29 cellular contexts compared by ENCODE assay signal in genomic region chr11:66492161-66492865, GRCh38. TPM values are rescaled to one million over a fixed set of nuclear protein-coding genes. Genes with fewer than 3 reads are reported as not detected.
DNase-seq lines count a peak whose midpoint lies in the region; FAIRE-seq and TF ChIP-seq lines count a peak whose summit lies in the region.
"Had no signal": no experiment of that assay in that cellular context is flagged by ENCODE, and none has a peak within 500 bp of the region (broad histone marks: within the 10 kb centered on the region; RNA-seq: fewer than 3 reads in every experiment).

No MANE protein-coding gene starts in this region.

- no peaks in the 10 kb centered on the region for H3K27me3 ChIP-seq in astrocyte (ENCODE audit: insufficient read depth, low read length)
- no peaks in the 10 kb centered on the region for H3K27me3 ChIP-seq in neural progenitor cell
- H3K27me3 ChIP-seq in prostate gland (replicated peaks; ENCODE audit: insufficient read depth) = no peaks in the 10 kb centered on the region
- H3K27me3 ChIP-seq: dorsolateral prefrontal cortex, gastroesophageal sphincter, MG63, ovary had no signal

- intact Hi-C loops in prostate gland (cut with DNase I) = no loop called here

- peak; percentile 26 for DNase-seq in DMS79 (lab: John Stamatoyannopoulos, UW)
- peak; percentile 46 for DNase-seq in Jurkat, Clone E6-1 (ENCODE audit: low read depth, low spot score)
- peak; percentile 53 for DNase-seq in astrocyte (ENCODE audit: low read depth)
- no peak for DNase-seq in neural progenitor cell (ENCODE audit: low spot score)
- DNase-seq in activated CD4-positive, alpha-beta T cell treated with anti-CD3 and anti-CD28 coated beads for 4 hours = no peak
- DNase-seq in prostate gland (ENCODE audit: low spot score) = no peak
- no peak for DNase-seq in Ammon's horn (ENCODE audit: low spot score)
- DNase-seq: activated B cell treated with CpG ODN at 0.5 μM for 24 hours; activated CD4-positive, alpha-beta T cell treated with anti-CD3 and anti-CD28 coated beads, Interleukin-2, amount 50 U/mL, for 1 hour; activated T-cell treated with anti-CD3 and anti-CD28 coated beads, Interleukin-2, amount 50 U/mL, for 24 hours; dorsolateral prefrontal cortex; KG1; left cardiac atrium; mammary epithelial cell; MG63; NCI-H1436; NCI-H2081 treated with DMSO at 0.1 percent for 48 hours; NCI-H446; ovary; RPMI8226; substantia nigra had no signal

- H3K27ac Mint-ChIP-seq in astrocyte (ENCODE audit: unreplicated experiment) = no peak overlapping the region
- H3K27ac Mint-ChIP-seq in neural progenitor cell = peak overlapping the region; percentile 28
- H3K27ac Mint-ChIP-seq: activated B cell treated with CpG ODN at 0.5 μM for 24 hours; activated T-cell treated with anti-CD3 and anti-CD28 coated beads, Interleukin-2, amount 50 U/mL, for 24 hours; brain; natural killer cell treated with Interleukin-12 subunit alpha and Interleukin-12 subunit beta and Interleukin-15 and Interleukin-18, amount 100 ng/mL, for 72 hours; stimulated activated memory B cell treated with anti-CD40 and anti-IgM and Interleukin-4, amounts not matched to agents 10 μg/mL and 1 μg/mL and 100 μg/mL, for 72 hours; type B pancreatic cell had no signal

- no peak overlapping the region for H3K4me3 ChIP-seq in Jurkat, Clone E6-1 (ENCODE audit: low read length)
- H3K4me3 ChIP-seq in astrocyte (ENCODE audit: insufficient read depth, low read depth, low read length) = no peak overlapping the region
- H3K4me3 ChIP-seq in neural progenitor cell = no peak overlapping the region
- no peak overlapping the region for H3K4me3 ChIP-seq in prostate gland
- H3K4me3 ChIP-seq: dorsolateral prefrontal cortex, gastroesophageal sphincter, MG63, ovary, skin epidermis had no signal

- H3K4me1 Mint-ChIP-seq in astrocyte (ENCODE audit: low read depth, unreplicated experiment) = no peaks in the 10 kb centered on the region
- H3K4me1 Mint-ChIP-seq in neural progenitor cell = peaks cover 4% of the 10 kb centered on the region
- H3K4me1 Mint-ChIP-seq: activated B cell treated with CpG ODN at 0.5 μM for 24 hours; brain; CD14-positive monocyte; stimulated activated memory B cell treated with anti-CD40 and anti-IgM and Interleukin-4, amounts not matched to agents 10 μg/mL and 1 μg/mL and 100 μg/mL, for 72 hours had no signal

- H3K9me3 Mint-ChIP-seq in astrocyte (ENCODE audit: unreplicated experiment) (no peaks in the 10 kb centered on the region), neural progenitor cell (no peaks in the 10 kb centered on the region)
- H3K9me3 Mint-ChIP-seq: activated B cell treated with CpG ODN at 0.5 μM for 24 hours; activated T-cell treated with anti-CD3 and anti-CD28 coated beads, Interleukin-2, amount 50 U/mL, for 24 hours; brain; CD14-positive monocyte; natural killer cell treated with Interleukin-12 subunit alpha and Interleukin-12 subunit beta and Interleukin-15 and Interleukin-18, amount 100 ng/mL, for 72 hours; stimulated activated memory B cell treated with anti-CD40 and anti-IgM and Interleukin-4, amounts not matched to agents 10 μg/mL and 1 μg/mL and 100 μg/mL, for 72 hours; type B pancreatic cell had no signal

- H3K4me3 Mint-ChIP-seq in astrocyte (ENCODE audit: unreplicated experiment) (no peak overlapping the region), neural progenitor cell (no peak overlapping the region)
- H3K4me3 Mint-ChIP-seq: activated B cell treated with CpG ODN at 0.5 μM for 24 hours; activated T-cell treated with anti-CD3 and anti-CD28 coated beads, Interleukin-2, amount 50 U/mL, for 24 hours; brain; CD14-positive monocyte; natural killer cell treated with Interleukin-12 subunit alpha and Interleukin-12 subunit beta and Interleukin-15 and Interleukin-18, amount 100 ng/mL, for 72 hours; stimulated activated memory B cell treated with anti-CD40 and anti-IgM and Interleukin-4, amounts not matched to agents 10 μg/mL and 1 μg/mL and 100 μg/mL, for 72 hours; type B pancreatic cell had no signal

- H3F3A ChIP-seq in neural progenitor cell (ENCODE audit: low read depth) = no peaks in the 10 kb centered on the region

- peaks cover 6% of the 10 kb centered on the region for H3K4me1 ChIP-seq in astrocyte (ENCODE audit: insufficient read depth, low read length)
- no peaks in the 10 kb centered on the region for H3K4me1 ChIP-seq in neural progenitor cell
- H3K4me1 ChIP-seq in prostate gland (replicated peaks) = no peaks in the 10 kb centered on the region
- H3K4me1 ChIP-seq: gastroesophageal sphincter had no signal

- H3K36me3 ChIP-seq in astrocyte (ENCODE audit: insufficient read depth, low read length) (peaks cover 4% of the 10 kb centered on the region), neural progenitor cell (no peaks in the 10 kb centered on the region), prostate gland (peaks cover 0 to 18% of the 10 kb centered on the region in 2 donors)
- H3K36me3 ChIP-seq: ovary had no signal

- H3K36me3 Mint-ChIP-seq in astrocyte (ENCODE audit: low read depth, unreplicated experiment) (peaks cover 26% of the 10 kb centered on the region), neural progenitor cell (peaks cover 3% of the 10 kb centered on the region)
- H3K36me3 Mint-ChIP-seq: natural killer cell treated with Interleukin-12 subunit alpha and Interleukin-12 subunit beta and Interleukin-15 and Interleukin-18, amount 100 ng/mL, for 72 hours had no signal

- H3K9me3 ChIP-seq in astrocyte (ENCODE audit: insufficient read depth, low read depth, low read length) = no peaks in the 10 kb centered on the region
- H3K9me3 ChIP-seq in neural progenitor cell (ENCODE audit: low read depth) = no peaks in the 10 kb centered on the region
- H3K9me3 ChIP-seq in prostate gland = no peaks in the 10 kb centered on the region
- H3K9me3 ChIP-seq: gastroesophageal sphincter, MG63, ovary had no signal

- no peak for TF ChIP-seq POLR2A in prostate gland (IDR thresholded peaks at IDR 0.05)

- H3K9ac ChIP-seq in astrocyte (ENCODE audit: low read length) (no peak overlapping the region), neural progenitor cell (no peak overlapping the region)

- H4K20me1 ChIP-seq in astrocyte (ENCODE audit: insufficient read depth, low read length) = peaks cover 8% of the 10 kb centered on the region
- H4K20me1 ChIP-seq in neural progenitor cell (ENCODE audit: low read depth) = no peaks in the 10 kb centered on the region

- no peak for FAIRE-seq in astrocyte (lab: Jason Lieb, UNC)
- FAIRE-seq: GM19239 had no signal

- WGBS in prostate gland = 86% methylated on average over 8 of the region's 10 CpGs

- H3K4me2 ChIP-seq in astrocyte (ENCODE audit: low read length) (no peak overlapping the region), neural progenitor cell (no peak overlapping the region)

- H3K79me2 ChIP-seq in astrocyte (ENCODE audit: insufficient read depth, low read length) (no peaks in the 10 kb centered on the region), neural progenitor cell (ENCODE audit: low read depth) (no peaks in the 10 kb centered on the region)

- H3K27ac ChIP-seq in astrocyte (ENCODE audit: low read depth, low read length) (no peak overlapping the region), neural progenitor cell (no peak overlapping the region), prostate gland (no peak overlapping the region)
- H3K27ac ChIP-seq: dorsolateral prefrontal cortex, gastroesophageal sphincter, ovary, skin epidermis had no signal

- H3K27me3 Mint-ChIP-seq in astrocyte (ENCODE audit: low read depth, unreplicated experiment) (no peaks in the 10 kb centered on the region), neural progenitor cell (ENCODE audit: insufficient read depth, low read depth) (no peaks in the 10 kb centered on the region)
- H3K27me3 Mint-ChIP-seq: activated B cell treated with CpG ODN at 0.5 μM for 24 hours; activated T-cell treated with anti-CD3 and anti-CD28 coated beads, Interleukin-2, amount 50 U/mL, for 24 hours; brain; natural killer cell treated with Interleukin-12 subunit alpha and Interleukin-12 subunit beta and Interleukin-15 and Interleukin-18, amount 100 ng/mL, for 72 hours; stimulated activated memory B cell treated with anti-CD40 and anti-IgM and Interleukin-4, amounts not matched to agents 10 μg/mL and 1 μg/mL and 100 μg/mL, for 72 hours; type B pancreatic cell had no signal

- TF ChIP-seq CTCF in astrocyte (IDR thresholded peaks at IDR 0.05; ENCODE audit: insufficient read depth, low read depth, low read length) = no peak
- TF ChIP-seq CTCF in neural progenitor cell (IDR thresholded peaks at IDR 0.05) = no peak
- TF ChIP-seq CTCF in prostate gland (IDR thresholded peaks at IDR 0.05) = no peak

- H2AFZ ChIP-seq in astrocyte (ENCODE audit: low read depth, low read length) = no peak overlapping the region
- no peak overlapping the region for H2AFZ ChIP-seq in neural progenitor cell (replicated peaks)

RNA-seq across cellular contexts. Expression of gene DPP3, which starts 12.1 kb away (rescaled TPM):
- polyA plus RNA-seq in Jurkat, Clone E6-1 (2012; ENCODE audit: insufficient read depth, insufficient read length) = 119 TPM
- total RNA-seq in astrocyte (57.4 and 60.0 TPM in 2 replicates), neural progenitor cell (ENCODE audit: low replicate concordance) (41.3 and 70.1 TPM in 2 replicates), prostate gland (10 to 100 TPM; 37.0 to 53.6 TPM)

RNA-seq across cellular contexts. Expression of gene BBS1, which starts 18.1 kb away (rescaled TPM):
- polyA plus RNA-seq in Jurkat, Clone E6-1 (2012; ENCODE audit: insufficient read depth, insufficient read length) = 15.0 TPM
- 18.8 and 20.3 TPM in 2 replicates for total RNA-seq in astrocyte
- 42.0 and 68.9 TPM in 2 replicates for total RNA-seq in neural progenitor cell (ENCODE audit: low replicate concordance)
- 100 to 1,000 TPM; 106 to 148 TPM for total RNA-seq in prostate gland

RNA-seq across cellular contexts. Expression of gene PELI3, which starts 25.6 kb away (rescaled TPM):
- polyA plus RNA-seq in Jurkat, Clone E6-1 (2012; ENCODE audit: insufficient read depth, insufficient read length) = 5.3 TPM
- 3.9 and 4.6 TPM in 2 replicates for total RNA-seq in astrocyte
- total RNA-seq in neural progenitor cell (ENCODE audit: low replicate concordance) = 2.7 and 9.1 TPM in 2 replicates
- 10 to 100 TPM; 23.9 to 27.0 TPM for total RNA-seq in prostate gland

RNA-seq across cellular contexts. Expression of gene ZDHHC24, which starts 53.5 kb away (rescaled TPM):
- polyA plus RNA-seq in Jurkat, Clone E6-1 (2012; ENCODE audit: insufficient read depth, insufficient read length) = 10.6 TPM
- total RNA-seq in astrocyte (13.5 and 15.6 TPM in 2 replicates), neural progenitor cell (ENCODE audit: low replicate concordance) (4.1 and 10.0 TPM in 2 replicates), prostate gland (10 to 100 TPM; 24.9 to 37.8 TPM)

RNA-seq across cellular contexts. Expression of gene MRPL11, which starts 53.7 kb away (rescaled TPM):
- polyA plus RNA-seq in Jurkat, Clone E6-1 (2012; ENCODE audit: insufficient read depth, insufficient read length) = 202 TPM
- total RNA-seq in astrocyte = 30.0 and 33.1 TPM in 2 replicates
- total RNA-seq in neural progenitor cell (ENCODE audit: low replicate concordance) = 82.0 and 131 TPM in 2 replicates
- total RNA-seq in prostate gland = 10 to 100 TPM; 44.2 to 51.2 TPM

Comparison
In these comparisons a context has a peak if more than half of its experiments do, and no peak if none do; other contexts are left out.
1. DNase-seq: peak in DMS79 (single experiment), Jurkat, Clone E6-1 (single experiment) and astrocyte (single experiment); none in neural progenitor cell (single experiment), activated CD4-positive, alpha-beta T cell treated with anti-CD3 and anti-CD28 coated beads for 4 hours (0 of 2), prostate gland (single experiment) and Ammon's horn (single experiment).